ENCODE assay signal across 9 cellular contexts in the genomic region with DNA sequence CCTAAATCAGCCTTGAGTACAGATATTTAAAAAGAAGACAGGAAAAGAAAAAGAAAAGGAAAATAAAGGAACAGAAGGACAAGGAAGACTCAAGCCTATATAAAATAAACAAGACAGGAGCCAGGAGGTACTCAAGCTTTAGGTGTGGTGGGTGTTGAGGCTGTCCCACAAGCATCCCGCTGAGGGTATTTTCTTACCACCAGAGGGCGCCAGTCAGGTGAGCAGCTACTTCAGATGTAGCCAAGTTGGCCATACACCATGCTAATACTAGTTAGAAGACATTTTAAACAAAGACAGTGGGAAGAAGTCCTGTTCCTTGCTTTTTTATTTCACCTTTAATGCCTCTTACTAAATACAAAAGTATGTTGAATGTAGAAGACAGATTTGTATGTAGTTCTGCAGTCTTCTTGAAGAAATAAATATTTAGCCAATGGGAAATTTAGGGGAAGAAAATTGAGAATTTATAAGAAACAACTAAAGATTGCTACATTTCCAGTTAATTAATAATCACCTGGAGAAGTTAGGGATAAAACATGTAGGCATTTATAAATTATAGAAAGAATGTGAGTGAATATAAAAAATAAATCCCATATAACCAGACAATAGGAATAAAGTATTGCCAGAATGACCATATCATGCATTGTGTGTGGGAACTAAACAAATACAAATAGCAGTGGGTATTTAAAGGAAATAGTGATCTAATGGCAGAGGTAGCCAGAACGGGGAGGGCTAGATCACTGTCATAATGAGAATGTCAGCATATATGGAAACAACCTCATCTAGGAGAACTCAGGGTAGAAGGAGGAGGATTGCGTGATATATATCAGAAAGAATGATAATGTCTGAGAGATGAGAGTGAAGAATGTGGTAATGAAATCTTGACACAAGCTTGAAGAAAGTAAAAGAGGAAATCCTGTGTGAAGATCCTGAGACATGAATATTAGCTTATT.
A peak's percentile ranks its signal among the peaks of the same experiment; 100 is the strongest.
DNase-seq lines count a peak whose midpoint lies in the region; ATAC-seq, FAIRE-seq and TF ChIP-seq lines count a peak whose summit lies in the region.
"Had no signal": no experiment of that assay in that cellular context is flagged by ENCODE, and none has a peak within 500 bp of the region (broad histone marks: within the 10 kb centered on the region; RNA-seq: fewer than 3 reads in every experiment).

No MANE protein-coding gene starts in this region.

- peak overlapping the region; percentile 64 for H3K4me2 ChIP-seq in PC-3 (ENCODE audit: low read length)

- no peaks in the 10 kb centered on the region for H3K36me3 ChIP-seq in PC-3 (ENCODE audit: low read depth, low read length)

- no peak overlapping the region for H3K4me3 ChIP-seq in PC-3 (ENCODE audit: low read length)

- peaks cover 7% of the 10 kb centered on the region for H3K4me1 Mint-ChIP-seq in activated T-cell treated with anti-CD3 and anti-CD28 coated beads, Interleukin-2, amount 50 U/mL, for 24 hours (ENCODE audit: low read depth)

- in situ Hi-C loops in Caki2 (cut with HindIII; ENCODE audit: low pct_unique_long_range_greater_than_20kb, low sequenced_read_pairs) = no loop called here

- H3K9me3 ChIP-seq in PC-3 (ENCODE audit: low read length) = no peaks in the 10 kb centered on the region

- peak overlapping the region; percentile 92 for H3K27ac ChIP-seq in PC-3 (ENCODE audit: low read length)

- H3K9ac ChIP-seq in PC-3 (ENCODE audit: low read length) = peak overlapping the region; percentile 79

- H3K9me3 Mint-ChIP-seq in activated T-cell treated with anti-CD3 and anti-CD28 coated beads, Interleukin-2, amount 50 U/mL, for 24 hours = no peaks in the 10 kb centered on the region

- TF ChIP-seq CTCF in PC-3 (conservative IDR thresholded peaks at IDR 0.05; ENCODE audit: low read depth, low read length) = peak; percentile 99

- ATAC-seq in GM19328 (IDR thresholded peaks at IDR 0.05; ENCODE audit: unreplicated experiment) (peak; percentile 86), HG03439 (IDR thresholded peaks at IDR 0.05; ENCODE audit: unreplicated experiment) (peak; percentile 87), PC-3 (peak; percentile 51)

- no peak overlapping the region for H3K27ac Mint-ChIP-seq in activated T-cell treated with anti-CD3 and anti-CD28 coated beads, Interleukin-2, amount 50 U/mL, for 24 hours

- peaks cover 52% of the 10 kb centered on the region for H3K4me1 ChIP-seq in PC-3 (ENCODE audit: insufficient read depth, low read length)

- POLR2A ChIA-PET in PC-3 (lab: Charles Lee; ENCODE audit: unreplicated experiment) = interaction anchor here (0.6 kb wide), 1 partner anchor 437 kb away, joined by 3 read pairs; no protein-coding TSS in a partner anchor

- H3K9me2 ChIP-seq in PC-3 (replicated peaks; ENCODE audit: low read length) = no peaks in the 10 kb centered on the region

- peak; percentile 76 for FAIRE-seq in urothelium cell line (lab: Jason Lieb, UNC)
- FAIRE-seq: endometrium had no signal

- peak; percentile 59 for DNase-seq in Caki2 (ENCODE audit: low read depth)
- peak; percentile 97 for DNase-seq in PC-3
- DNase-seq in activated T-cell treated with anti-CD3 and anti-CD28 coated beads, Interleukin-2, amount 50 U/mL, for 24 hours = peak; percentile 76
- peak; percentile 64 for DNase-seq in fibroblast of the conjunctiva (ENCODE audit: low read depth)
- DNase-seq in posterior cingulate gyrus = peak in 7 of 10 donors; percentile 25 to 89 (median 60)
- peak; percentile 64 for DNase-seq in urothelium cell line (ENCODE audit: low spot score)

- H3K36me3 Mint-ChIP-seq in activated T-cell treated with anti-CD3 and anti-CD28 coated beads, Interleukin-2, amount 50 U/mL, for 24 hours (ENCODE audit: low read depth) = peaks cover 6% of the 10 kb centered on the region

- H3K27me3 Mint-ChIP-seq in activated T-cell treated with anti-CD3 and anti-CD28 coated beads, Interleukin-2, amount 50 U/mL, for 24 hours = no peaks in the 10 kb centered on the region

- intact Hi-C loops in PC-3 (cut with micrococcal nuclease) = loop anchor here (1.0 kb wide), 1 partner anchor 82 kb away; no protein-coding TSS in a partner anchor
- intact Hi-C loops in posterior cingulate gyrus (cut with DNase I) = no loop called here

- H4K20me1 ChIP-seq in PC-3 (ENCODE audit: low read length) = no peaks in the 10 kb centered on the region

- CTCF ChIA-PET in PC-3 (lab: Charles Lee) = interaction anchor here (0.6 to 1.0 kb wide), 5 partner anchors 27 to 91 kb away, joined by 3 to 8 read pairs (median 3); a partner anchor contains a TSS

- H3F3A ChIP-seq in PC-3 (ENCODE audit: low read length, unreplicated experiment) = peaks cover 22% of the 10 kb centered on the region

- no peaks in the 10 kb centered on the region for H3K79me2 ChIP-seq in PC-3 (ENCODE audit: low read length)

- H3K27me3 ChIP-seq in PC-3 (ENCODE audit: low read length) = no peaks in the 10 kb centered on the region

- BruUV-seq in PC-3 (replicated peaks; lab: Mats Ljungman, UMichigan) = no TSS peak

- H3K4me3 Mint-ChIP-seq in activated T-cell treated with anti-CD3 and anti-CD28 coated beads, Interleukin-2, amount 50 U/mL, for 24 hours = no peak overlapping the region

- peak overlapping the region; percentile 17; the same call in 1 of the 2 replicates for H2AFZ ChIP-seq in PC-3 (ENCODE audit: low read length)
